18 cellular contexts compared by ENCODE assay signal in the genomic region with DNA sequence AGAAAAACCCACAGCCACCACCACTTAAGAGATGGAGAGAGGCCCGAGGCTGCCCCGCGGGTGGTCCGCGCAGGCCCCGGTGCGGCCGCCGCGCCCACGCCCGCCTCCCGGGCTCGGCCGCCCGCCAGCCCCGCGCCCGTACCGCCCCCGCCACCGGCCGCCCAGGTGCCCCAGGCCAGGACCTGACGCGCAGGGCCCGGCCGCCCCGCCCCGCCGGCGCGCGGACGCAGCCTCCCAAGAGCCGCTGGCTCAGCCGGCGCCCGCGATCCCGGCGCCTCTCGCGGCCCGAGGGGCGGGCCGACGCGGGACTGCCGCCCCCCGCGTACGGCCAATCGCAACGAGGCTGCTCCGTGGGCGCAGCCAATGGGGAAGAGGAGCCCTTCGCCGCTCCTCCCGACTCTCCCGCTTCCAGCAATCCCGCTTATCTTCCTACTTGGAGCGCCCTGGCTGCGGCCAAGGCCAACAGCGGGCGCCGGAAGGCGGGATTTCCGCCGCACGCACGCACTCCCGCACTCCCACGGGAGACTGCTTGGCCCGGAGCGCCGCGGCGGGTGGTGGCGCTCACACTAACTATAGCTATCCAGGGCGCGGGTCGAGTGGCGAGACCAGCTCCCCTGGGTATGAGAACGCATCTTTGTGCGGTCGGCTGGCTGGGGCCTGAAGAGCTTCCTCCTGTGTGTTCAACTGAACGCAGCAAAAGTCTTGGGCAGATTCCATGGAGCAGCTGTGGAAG. TPM values are rescaled to one million over a fixed set of nuclear protein-coding genes. Genes with fewer than 3 reads are reported as not detected.
"Had no signal": no experiment of that assay in that cellular context is flagged by ENCODE, and none has a peak within 500 bp of the region (broad histone marks: within the 10 kb centered on the region; RNA-seq: fewer than 3 reads in every experiment).

No MANE protein-coding gene starts in this region.

RNA-seq across cellular contexts. Expression of gene GOLGA6L6, which starts 35.5 kb away (rescaled TPM):
- total RNA-seq: cerebellum, endodermal cell, esophagus muscularis mucosa, fibroblast of lung, heart right ventricle, kidney epithelial cell, left cardiac atrium, left lung, lower lobe of right lung, natural killer cell, occipital lobe, pancreas, posterior vena cava, pulmonary artery endothelial cell, spleen, thoracic aorta, tibial nerve, upper lobe of left lung had no signal
